In genomic region chr6:132865364-132865763, GRCh38 we compare ENCODE assay signal across 13 cellular contexts. TPM values are rescaled to one million over a fixed set of nuclear protein-coding genes. Genes with fewer than 3 reads are reported as not detected.
A peak's percentile ranks its signal among the peaks of the same experiment; 100 is the strongest.
DNase-seq lines count a peak whose midpoint lies in the region; ATAC-seq and TF ChIP-seq lines count a peak whose summit lies in the region.
"Had no signal": no experiment of that assay in that cellular context is flagged by ENCODE, and none has a peak within 500 bp of the region (broad histone marks: within the 10 kb centered on the region; RNA-seq: fewer than 3 reads in every experiment).

No MANE protein-coding gene starts in this region.

- H3K36me3 ChIP-seq in lower lobe of right lung = no peaks in the 10 kb centered on the region
- H3K36me3 ChIP-seq: BLaER1 treated with 17β-estradiol and CSF1 and Interleukin-3, amounts not matched to agents 10 nM and 100 nM had no signal

- H3K4me1 ChIP-seq in lower lobe of right lung = no peaks in the 10 kb centered on the region
- H3K4me1 ChIP-seq: BLaER1 treated with 17β-estradiol and CSF1 and Interleukin-3, amounts not matched to agents 10 nM and 100 nM had no signal

- no peak overlapping the region for H3K27ac ChIP-seq in lower lobe of right lung
- H3K27ac ChIP-seq: BLaER1 treated with 17β-estradiol and CSF1 and Interleukin-3, amounts not matched to agents 10 nM and 100 nM; HL-60 had no signal

- no peak overlapping the region for H3K4me3 ChIP-seq in lower lobe of right lung
- H3K4me3 ChIP-seq: BLaER1 treated with 17β-estradiol and CSF1 and Interleukin-3, amounts not matched to agents 10 nM and 100 nM had no signal

- intact Hi-C loops in lower lobe of right lung (cut with DNase I) = no loop called here

- no peaks in the 10 kb centered on the region for H3K9me3 ChIP-seq in lower lobe of right lung
- H3K9me3 ChIP-seq: BLaER1 treated with 17β-estradiol and CSF1 and Interleukin-3, amounts not matched to agents 10 nM and 100 nM had no signal

- TF ChIP-seq CTCF in lower lobe of right lung (IDR thresholded peaks at IDR 0.05) = no peak

- H3K27me3 ChIP-seq in lower lobe of right lung (ENCODE audit: low read depth) = no peaks in the 10 kb centered on the region
- H3K27me3 ChIP-seq: BLaER1 treated with 17β-estradiol and CSF1 and Interleukin-3, amounts not matched to agents 10 nM and 100 nM had no signal

- ATAC-seq in GM18508 (IDR thresholded peaks at IDR 0.05; ENCODE audit: insufficient read depth, unreplicated experiment) = peak; percentile 100
- ATAC-seq in GM19452 (IDR thresholded peaks at IDR 0.05; ENCODE audit: unreplicated experiment) = peak; percentile 89
- ATAC-seq in HG02840 (IDR thresholded peaks at IDR 0.05; ENCODE audit: low FRiP score, unreplicated experiment) = peak; percentile 97
- peak; percentile 97 for ATAC-seq in HG03460 (IDR thresholded peaks at IDR 0.05; ENCODE audit: unreplicated experiment)
- ATAC-seq in lower lobe of right lung = no peak

- DNase-seq in NOMO-1 treated with DMSO at 0.1 percent for 48 hours (lab: John Stamatoyannopoulos, UW; ENCODE audit: unreplicated experiment) = no peak
- DNase-seq in NCI-H1105 (lab: John Stamatoyannopoulos, UW) = no peak
- no peak for DNase-seq in AG08395 (ENCODE audit: low spot score)
- DNase-seq in lower lobe of right lung = no peak
- DNase-seq: NCI-H446 treated with DMSO at 0.1 percent for 48 hours; SHP77; stimulated activated CD4-positive, alpha-beta T cell treated with anti-CD3 and anti-CD28 coated beads, Interleukin-15, amount 100 ng/mL, for 24 hours had no signal

RNA-seq across cellular contexts. Expression of gene RPS12, which starts 51.0 kb away (rescaled TPM):
- total RNA-seq in lower lobe of right lung = 1,034 TPM

Comparison
In these comparisons a context has a peak if more than half of its experiments do, and no peak if none do; other contexts are left out.
1. ATAC-seq: peak in GM18508 (single experiment), GM19452 (single experiment), HG02840 (single experiment) and HG03460 (single experiment); none in lower lobe of right lung (0 of 2).